Comparison of ENCODE assay signal across 28 cellular contexts in the genomic region with DNA sequence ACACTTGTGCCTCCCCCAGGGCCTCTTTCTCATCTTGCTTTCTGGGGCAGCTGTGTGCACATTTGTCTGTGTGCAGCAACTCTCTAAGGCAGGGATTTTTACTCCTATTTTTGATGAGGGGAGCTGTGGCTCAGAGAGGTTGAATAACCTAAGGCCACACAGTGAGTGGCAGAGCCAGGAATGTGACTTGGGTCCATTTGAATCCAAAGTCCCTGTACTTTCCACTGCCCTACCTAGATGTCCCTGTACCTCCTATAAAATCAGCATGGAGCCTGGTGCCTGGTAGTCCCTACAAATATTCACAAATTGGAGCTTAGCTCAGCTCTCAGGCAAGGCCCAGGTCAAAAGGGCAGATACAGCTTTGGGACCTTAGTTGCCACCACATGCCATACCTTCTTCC.
"Had no signal": no experiment of that assay in that cellular context is flagged by ENCODE, and none has a peak within 500 bp of the region (broad histone marks: within the 10 kb centered on the region; RNA-seq: fewer than 3 reads in every experiment).

No MANE protein-coding gene starts in this region.

- H3K36me3 Mint-ChIP-seq: T-cell had no signal

- H3K9ac ChIP-seq: KMS-11 had no signal

- H3K9me3 Mint-ChIP-seq: activated CD4-positive, alpha-beta memory T cell treated with anti-CD3 and anti-CD28 coated beads, Interleukin-2, amount 10 ng/mL, durations not matched to agents 7 days and 5 days; activated naive CD4-positive, alpha-beta T cell treated with anti-CD3 and anti-CD28 coated beads, Interleukin-2, amount 10 ng/mL, durations not matched to agents 7 days and 5 days; activated naive CD8-positive, alpha-beta T cell treated with anti-CD3 and anti-CD28 coated beads for 36 hours; activated T-cell treated with anti-CD3 and anti-CD28 coated beads, Interleukin-2, amount 50 U/mL, for 72 hours; activated T-helper 2 cell treated with anti-CD3 and anti-CD28 coated beads, Interferon-gamma antibody, Interleukin-2, Interleukin-4, amounts not matched to agents 10 μg/mL and 5 μg/mL and 100 μg/mL, durations not matched to agents 14 hours and 24 hours and 36 hours; T-cell had no signal

- FAIRE-seq: TTC549 had no signal

- H3K4me2 ChIP-seq: KMS-11 had no signal

- H3K27ac ChIP-seq: KMS-11, SK-N-MC had no signal

- ATAC-seq: activated T-cell treated with anti-CD3 and anti-CD28 coated beads, Interleukin-2, amount 50 U/mL, for 72 hours; Panc1; Right ventricle myocardium inferior; T-cell had no signal

- H3K4me3 ChIP-seq: breast epithelium, SK-N-MC had no signal

- H3K27me3 ChIP-seq: breast epithelium had no signal

- DNase-seq: activated CD4-positive, alpha-beta memory T cell treated with anti-CD3 and anti-CD28 coated beads, Interleukin-2, amount 10 ng/mL, durations not matched to agents 7 days and 5 days; activated CD4-positive, alpha-beta T cell treated with anti-CD3 and anti-CD28 coated beads, Interleukin-2, amount 50 U/mL, for 1 hour; activated CD4-positive, CD25-positive, alpha-beta regulatory T cell; activated gamma-delta T cell treated with Interleukin-2 at 50 U/mL for 16 hours; activated naive CD4-positive, alpha-beta T cell treated with anti-CD3 and anti-CD28 coated beads, Interleukin-2, amount 10 ng/mL, durations not matched to agents 7 days and 5 days; activated naive CD8-positive, alpha-beta T cell treated with anti-CD3 and anti-CD28 coated beads for 36 hours; activated T-cell treated with anti-CD3 and anti-CD28 coated beads for 4 hours; activated T-cell treated with anti-CD3 and anti-CD28 coated beads, Interleukin-2, amount 50 U/mL, for 72 hours; central memory CD4-positive, alpha-beta T cell; NCI-H1092; NCI-H1417; NCI-H1930; NCI-H2171 treated with DMSO at 0.1 percent for 48 hours; NCI-H226; NCI-H510A treated with DMSO at 0.1 percent for 48 hours; NCI-H69; NK-92 treated with Interleukin-12 subunit alpha and Interleukin-12 subunit beta, amount 100 ng/mL, for 24 hours; RPMI8226; T-cell; T-helper 2 cell; T1000 had no signal

- H3K36me3 ChIP-seq: breast epithelium had no signal

- H3K27me3 Mint-ChIP-seq: activated naive CD8-positive, alpha-beta T cell treated with anti-CD3 and anti-CD28 coated beads for 36 hours had no signal

- H3K27ac Mint-ChIP-seq: activated CD4-positive, alpha-beta memory T cell treated with anti-CD3 and anti-CD28 coated beads, Interleukin-2, amount 10 ng/mL, durations not matched to agents 7 days and 5 days; activated naive CD4-positive, alpha-beta T cell treated with anti-CD3 and anti-CD28 coated beads, Interleukin-2, amount 10 ng/mL, durations not matched to agents 7 days and 5 days; activated naive CD8-positive, alpha-beta T cell treated with anti-CD3 and anti-CD28 coated beads for 36 hours; activated T-cell treated with anti-CD3 and anti-CD28 coated beads, Interleukin-2, amount 50 U/mL, for 72 hours; activated T-helper 2 cell treated with anti-CD3 and anti-CD28 coated beads, Interferon-gamma antibody, Interleukin-2, Interleukin-4, amounts not matched to agents 10 μg/mL and 5 μg/mL and 100 μg/mL, durations not matched to agents 14 hours and 24 hours and 36 hours; T-cell had no signal

- H3K4me3 Mint-ChIP-seq: activated CD4-positive, alpha-beta memory T cell treated with anti-CD3 and anti-CD28 coated beads, Interleukin-2, amount 10 ng/mL, durations not matched to agents 7 days and 5 days; activated naive CD4-positive, alpha-beta T cell treated with anti-CD3 and anti-CD28 coated beads, Interleukin-2, amount 10 ng/mL, durations not matched to agents 7 days and 5 days; activated naive CD8-positive, alpha-beta T cell treated with anti-CD3 and anti-CD28 coated beads for 36 hours; activated T-cell treated with anti-CD3 and anti-CD28 coated beads, Interleukin-2, amount 50 U/mL, for 72 hours; T-cell had no signal

- H3K9me3 ChIP-seq: breast epithelium had no signal
